In the genomic region with DNA sequence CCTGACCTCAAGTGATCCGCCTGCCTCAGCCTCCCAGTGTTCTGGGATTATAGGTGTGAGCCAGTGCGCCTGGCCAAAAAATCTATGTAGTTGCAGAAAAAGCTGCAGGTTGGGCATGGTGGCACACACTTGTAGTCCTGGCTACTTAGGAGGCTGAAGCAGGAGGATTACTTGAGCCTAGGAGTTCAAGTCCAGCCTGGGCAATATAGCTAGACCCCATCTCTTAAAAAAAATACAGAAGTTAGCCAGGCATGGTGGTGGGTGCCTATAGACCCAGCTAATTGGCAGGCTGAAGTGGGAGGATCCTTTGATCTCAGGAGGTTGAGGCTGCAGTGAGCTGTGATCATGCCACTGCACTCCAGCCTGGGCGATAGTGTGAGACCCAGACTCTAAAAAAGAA, we compare ENCODE assay signal across 7 cellular contexts. TPM values are rescaled to one million over a fixed set of nuclear protein-coding genes. Genes with fewer than 3 reads are reported as not detected.
"Had no signal": no experiment of that assay in that cellular context is flagged by ENCODE, and none has a peak within 500 bp of the region (broad histone marks: within the 10 kb centered on the region; RNA-seq: fewer than 3 reads in every experiment).

No MANE protein-coding gene starts in this region.

- H3K9me3 Mint-ChIP-seq: GM23338, H9, HFFc6, IgD-negative memory B cell had no signal

- H3K4me3 Mint-ChIP-seq: GM23338, H9, HFFc6 had no signal

- DNase-seq: H9, HCEC 1CT, HFFc6 had no signal

- H3K27me3 Mint-ChIP-seq: IgD-negative memory B cell had no signal

- ATAC-seq: GM23338, HepG2 had no signal

- H3K27ac Mint-ChIP-seq: GM23338, HFFc6 had no signal

- H3K4me1 Mint-ChIP-seq: GM23338 had no signal

- H3K27ac ChIP-seq: HL-60 had no signal

- H3K4me3 ChIP-seq: GM23338 had no signal

RNA-seq across cellular contexts. Expression of gene CAMK1D, which starts 24.8 kb away (rescaled TPM):
- total RNA-seq: HepG2 had no signal
